In the genomic region with DNA sequence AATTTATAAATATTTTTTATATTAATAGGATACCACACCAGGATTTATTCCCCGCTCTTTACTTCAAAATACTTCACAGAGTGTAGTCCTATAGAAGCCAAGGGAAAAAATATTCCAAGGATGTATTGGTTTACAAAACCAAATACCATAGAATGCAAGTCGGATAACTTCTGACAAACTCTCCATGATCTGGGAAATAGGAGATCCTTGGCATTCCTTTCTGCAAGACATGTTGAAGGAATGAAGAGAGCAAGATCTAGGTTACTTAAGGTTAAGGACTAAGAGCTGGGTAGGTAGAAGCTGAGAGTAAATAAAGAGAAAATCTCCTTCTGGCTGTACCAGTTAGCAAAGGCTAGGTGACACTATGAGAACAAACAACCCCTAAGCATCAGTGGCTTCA, we compare ENCODE assay signal across 1 cellular context.
TF ChIP-seq lines count a peak whose summit lies in the region.

No MANE protein-coding gene starts in this region.

TF ChIP-seq in GM12878, 131 proteins besides CTCF, POLR2A, EP300 and RAD21:
- TF ChIP-seq SMAD5 (IDR thresholded peaks at IDR 0.05; ENCODE audit: low read depth) (no peak), BMI1 (IDR thresholded peaks at IDR 0.05; ENCODE audit: borderline replicate concordance) (no peak), TAF1 (IDR thresholded peaks at IDR 0.05; ENCODE audit: borderline replicate concordance, low read depth, low read length) (no peak), NR2C2 (IDR thresholded peaks at IDR 0.05; ENCODE audit: borderline replicate concordance, control insufficient read depth, insufficient read length, low read depth) (no peak), SRF (IDR thresholded peaks at IDR 0.05; ENCODE audit: low read depth in 2 of 2, low read length in 2 of 2) (no peak), ASH2L (IDR thresholded peaks at IDR 0.05; ENCODE audit: borderline replicate concordance, low read depth) (no peak), PAX8 (IDR thresholded peaks at IDR 0.05) (no peak), POLR2AphosphoS2 (IDR thresholded peaks at IDR 0.05; ENCODE audit: low read depth, low read length) (no peak), RB1 (IDR thresholded peaks at IDR 0.05; ENCODE audit: borderline replicate concordance) (no peak), CEBPZ (IDR thresholded peaks at IDR 0.05; ENCODE audit: low read depth, low read length) (no peak), NR2C1 (IDR thresholded peaks at IDR 0.05) (no peak)
- TF ChIP-seq, protein P1, sequence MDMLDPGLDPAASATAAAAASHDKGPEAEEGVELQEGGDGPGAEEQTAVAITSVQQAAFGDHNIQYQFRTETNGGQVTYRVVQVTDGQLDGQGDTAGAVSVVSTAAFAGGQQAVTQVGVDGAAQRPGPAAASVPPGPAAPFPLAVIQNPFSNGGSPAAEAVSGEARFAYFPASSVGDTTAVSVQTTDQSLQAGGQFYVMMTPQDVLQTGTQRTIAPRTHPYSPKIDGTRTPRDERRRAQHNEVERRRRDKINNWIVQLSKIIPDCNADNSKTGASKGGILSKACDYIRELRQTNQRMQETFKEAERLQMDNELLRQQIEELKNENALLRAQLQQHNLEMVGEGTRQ (IDR thresholded peaks at IDR 0.05; ENCODE audit: borderline replicate concordance, low read depth, low read length), result no peak
